21 cellular contexts compared by ENCODE assay signal in genomic region chr20:43046946-43047345, GRCh38.
DNase-seq lines count a peak whose midpoint lies in the region; FAIRE-seq and TF ChIP-seq lines count a peak whose summit lies in the region.
"Had no signal": no experiment of that assay in that cellular context is flagged by ENCODE, and none has a peak within 500 bp of the region (broad histone marks: within the 10 kb centered on the region; RNA-seq: fewer than 3 reads in every experiment).

No MANE protein-coding gene starts in this region.

- no peak overlapping the region for H3K27ac ChIP-seq in WERI-Rb-1
- peak overlapping the region; percentile 86 for H3K27ac ChIP-seq in parathyroid adenoma

- H3K4me3 ChIP-seq in WERI-Rb-1 (ENCODE audit: low read depth, low read length), result no peak overlapping the region
- no peak overlapping the region for H3K4me3 ChIP-seq in parathyroid adenoma (ENCODE audit: low read depth, low read length)
- H3K4me3 ChIP-seq: GM12878 had no signal

- no peak overlapping the region for H3K4me2 ChIP-seq in parathyroid adenoma (ENCODE audit: low read length)

- peak overlapping the region; percentile 52 for H2AFZ ChIP-seq in parathyroid adenoma

- peak; percentile 9 for FAIRE-seq in HTR-8/SVneo (lab: Jason Lieb, UNC)
- FAIRE-seq: A204.1, GM12878, GM19239, H1 had no signal

- no peaks in the 10 kb centered on the region for H3K9me3 ChIP-seq in WERI-Rb-1 (ENCODE audit: severe bottlenecking)
- no peaks in the 10 kb centered on the region for H3K9me3 ChIP-seq in parathyroid adenoma (ENCODE audit: control insufficient read depth, low read length)
- H3K9me3 ChIP-seq: BE2C had no signal

- DNase-seq in HTR-8/SVneo (ENCODE audit: insufficient read length, low spot score) (no peak), NCI-H510A (lab: John Stamatoyannopoulos, UW) (peak; percentile 11), WERI-Rb-1 (peak; percentile 27), NCI-H1436 (lab: John Stamatoyannopoulos, UW) (no peak), NCI-H1694 treated with DMSO at 0.1 percent for 48 hours (lab: John Stamatoyannopoulos, UW) (no peak)
- DNase-seq: ACHN; BE2C; C1 segment of cervical spinal cord; CD4-positive, CD25-positive, alpha-beta regulatory T cell; CD8-positive, alpha-beta memory T cell; COR-L47; DMS 273 treated with DMSO at 0.1 percent for 48 hours; DMS53; DND-41; EL; H9 had no signal

- H3K36me3 ChIP-seq in WERI-Rb-1 (no peaks in the 10 kb centered on the region), parathyroid adenoma (ENCODE audit: control insufficient read depth, insufficient read depth, low read length) (no peaks in the 10 kb centered on the region)
- H3K36me3 ChIP-seq: BE2C had no signal

- TF ChIP-seq CTCF in WERI-Rb-1 (IDR thresholded peaks at IDR 0.05; ENCODE audit: low read depth, low read length) (no peak), parathyroid adenoma (IDR thresholded peaks at IDR 0.05) (no peak)

- no peak overlapping the region for H3K9ac ChIP-seq in parathyroid adenoma

- H3K79me2 ChIP-seq in parathyroid adenoma, result no peaks in the 10 kb centered on the region

- H3K27me3 ChIP-seq in WERI-Rb-1 (ENCODE audit: insufficient read depth, low read depth, severe bottlenecking), result no peaks in the 10 kb centered on the region
- no peaks in the 10 kb centered on the region for H3K27me3 ChIP-seq in parathyroid adenoma (ENCODE audit: control insufficient read depth, insufficient read depth, low read length)
- H3K27me3 ChIP-seq: BE2C had no signal

- peaks cover 70% of the 10 kb centered on the region for H3K4me1 ChIP-seq in parathyroid adenoma
- H3K4me1 ChIP-seq: BE2C had no signal

Comparison
In these comparisons a context has a peak if more than half of its experiments do, and no peak if none do; other contexts are left out.
1. DNase-seq: peak in NCI-H510A (single experiment) and WERI-Rb-1 (single experiment); none in HTR-8/SVneo (single experiment), NCI-H1436 (single experiment) and NCI-H1694 treated with DMSO at 0.1 percent for 48 hours (single experiment).